17 cellular contexts compared by ENCODE assay signal in genomic region chr6:122797537-122797936, GRCh38. TPM values are rescaled to one million over a fixed set of nuclear protein-coding genes. Genes with fewer than 3 reads are reported as not detected.
DNase-seq lines count a peak whose midpoint lies in the region; ATAC-seq and TF ChIP-seq lines count a peak whose summit lies in the region.
"Had no signal": no experiment of that assay in that cellular context is flagged by ENCODE, and none has a peak within 500 bp of the region (broad histone marks: within the 10 kb centered on the region; RNA-seq: fewer than 3 reads in every experiment).

No MANE protein-coding gene starts in this region.

- ATAC-seq in GM19455 (IDR thresholded peaks at IDR 0.05; ENCODE audit: unreplicated experiment) (peak; percentile 7), GM19035 (IDR thresholded peaks at IDR 0.05; ENCODE audit: unreplicated experiment) (no peak)

- peaks cover 4% of the 10 kb centered on the region; the same call in 1 of the 2 replicates for H3K36me3 ChIP-seq in SJCRH30
- no peaks in the 10 kb centered on the region for H3K36me3 ChIP-seq in hepatocyte (replicated peaks; ENCODE audit: insufficient read depth, low read depth)
- no peaks in the 10 kb centered on the region for H3K36me3 ChIP-seq in skeletal muscle satellite cell (ENCODE audit: insufficient read depth, low read length)
- peaks cover 0 to 13% (median 0%) of the 10 kb centered on the region in 3 donors for H3K36me3 ChIP-seq in tibial artery
- H3K36me3 ChIP-seq: upper lobe of left lung had no signal

- WGBS in hepatocyte (ENCODE audit: low lambda C conversion rate, missing lambda C conversion rate): 98% methylated on average over 3 of the region's 3 CpGs

- no peaks in the 10 kb centered on the region for H3K9me2 ChIP-seq in hepatocyte (replicated peaks; ENCODE audit: insufficient read depth)

- DNase-seq in SJCRH30: no peak
- no peak for DNase-seq in hepatocyte (ENCODE audit: low spot score)
- DNase-seq in tibial artery: no peak
- no peak for DNase-seq in GM19240 (ENCODE audit: insufficient read length, low spot score)
- DNase-seq in dermis blood vessel endothelial cell: no peak
- DNase-seq: activated CD4-positive, alpha-beta T cell treated with anti-CD3 and anti-CD28 coated beads for 4 hours; activated gamma-delta T cell treated with Interleukin-2 at 50 U/mL for 16 hours; anterior cingulate cortex; stimulated activated naive CD4-positive, alpha-beta T cell had no signal

- no peaks in the 10 kb centered on the region for H4K20me1 ChIP-seq in hepatocyte (ENCODE audit: insufficient read depth, poor library complexity, severe bottlenecking)

- peaks cover 54% of the 10 kb centered on the region for H3K79me2 ChIP-seq in hepatocyte

- intact Hi-C loops in tibial artery (cut with DNase I; ENCODE audit: low total_unique reads): no loop called here

- no peak for TF ChIP-seq CTCF in hepatocyte (IDR thresholded peaks at IDR 0.05; ENCODE audit: poor library complexity)
- TF ChIP-seq CTCF in tibial artery (IDR thresholded peaks at IDR 0.05): no peak

- no peak overlapping the region for H3K9ac ChIP-seq in skeletal muscle satellite cell (ENCODE audit: low read depth, low read length)

- H3K9me3 ChIP-seq in SJCRH30 (replicated peaks) (no peaks in the 10 kb centered on the region; the same call in 1 of the 2 replicates), hepatocyte (ENCODE audit: low read depth) (no peaks in the 10 kb centered on the region), skeletal muscle satellite cell (replicated peaks; ENCODE audit: low read length) (no peaks in the 10 kb centered on the region), tibial artery (no peaks in the 10 kb centered on the region)
- H3K9me3 ChIP-seq: upper lobe of left lung had no signal

- H3K27ac ChIP-seq in SJCRH30 (peak overlapping the region; percentile 57), hepatocyte (peak overlapping the region; percentile 75), tibial artery (no peak overlapping the region)

- no peak overlapping the region for H2AFZ ChIP-seq in hepatocyte

- H3K4me3 ChIP-seq in SJCRH30 (no peak overlapping the region), hepatocyte (no peak overlapping the region), skeletal muscle satellite cell (ENCODE audit: low read length) (peak overlapping the region; percentile 5), tibial artery (no peak overlapping the region)
- H3K4me3 ChIP-seq: upper lobe of left lung had no signal

- H3K27me3 ChIP-seq in SJCRH30: no peaks in the 10 kb centered on the region
- no peaks in the 10 kb centered on the region for H3K27me3 ChIP-seq in hepatocyte
- H3K27me3 ChIP-seq in skeletal muscle satellite cell (ENCODE audit: control insufficient read depth, insufficient read depth, low read length): no peaks in the 10 kb centered on the region
- H3K27me3 ChIP-seq in tibial artery: no peaks in the 10 kb centered on the region
- H3K27me3 ChIP-seq: upper lobe of left lung had no signal

- H3K4me2 ChIP-seq in hepatocyte: peak overlapping the region; percentile 14
- H3K4me2 ChIP-seq in skeletal muscle satellite cell (ENCODE audit: low read length): peak overlapping the region; percentile 72

- H3K4me1 ChIP-seq in SJCRH30 (peaks cover 52% of the 10 kb centered on the region), hepatocyte (ENCODE audit: insufficient read depth) (peaks cover 49% of the 10 kb centered on the region), skeletal muscle satellite cell (ENCODE audit: control insufficient read depth, insufficient read depth, low read length) (peaks cover 34% of the 10 kb centered on the region), tibial artery (no peaks in the 10 kb centered on the region)

RNA-seq across cellular contexts. Expression of gene SMPDL3A, which starts 8.5 kb away (rescaled TPM):
- total RNA-seq in SJCRH30 (2014; rRNA removed; shearing (Covaris generic)): 22.8 and 27.8 TPM in 2 replicates
- total RNA-seq in hepatocyte (124 and 126 TPM in 2 replicates), dermis blood vessel endothelial cell (4.8 and 6.3 TPM in 2 replicates)
- 104 and 115 TPM in 2 replicates for polyA plus RNA-seq in hepatocyte
- 4.6 and 6.6 TPM in 2 replicates for total RNA-seq in skeletal muscle satellite cell (2012; rRNA removed)

RNA-seq across cellular contexts. Expression of gene FABP7, which starts 18.0 kb away (rescaled TPM):
- 1.6 and 1.7 TPM in 2 replicates for total RNA-seq in SJCRH30 (2014; rRNA removed; shearing (Covaris generic))
- total RNA-seq in hepatocyte (0.24 and 0.60 TPM in 2 replicates), dermis blood vessel endothelial cell (not detected in 2 replicates)
- 0.96 TPM in 1 of 2 replicates, not detected in the other for polyA plus RNA-seq in hepatocyte
- not detected in 2 replicates for total RNA-seq in skeletal muscle satellite cell (2012; rRNA removed)
- total RNA-seq: chondrocyte, HT-29, left colon, mononuclear cell, upper lobe of left lung had no signal

Comparison
In these comparisons a context has a peak if more than half of its experiments do, and no peak if none do; other contexts are left out.
1. H3K27ac ChIP-seq: peak in SJCRH30 (single experiment) and hepatocyte (single experiment); none in tibial artery (0 of 2).